9 cellular contexts compared by ENCODE assay signal in genomic region chr7:27346531-27347260, GRCh38.
DNase-seq lines count a peak whose midpoint lies in the region; ATAC-seq and TF ChIP-seq lines count a peak whose summit lies in the region.
"Had no signal": no experiment of that assay in that cellular context is flagged by ENCODE, and none has a peak within 500 bp of the region (broad histone marks: within the 10 kb centered on the region; RNA-seq: fewer than 3 reads in every experiment).

No MANE protein-coding gene starts in this region.

- H3K4me3 ChIP-seq in LNCaP clone FGC (ENCODE audit: low read depth, low read length) (peak overlapping the region; percentile 41), cardiac fibroblast (replicated peaks in 1 of 2; ENCODE audit: low read depth in 2 of 2, low read length in 2 of 2) (no peak overlapping the region)

- peak overlapping the region; percentile 73; the same call in 1 of the 2 replicates for H3K27ac ChIP-seq in C4-2B

- TF ChIP-seq POLR2A in erythroblast (IDR thresholded peaks at IDR 0.05; ENCODE audit: low read length): no peak

- peak; percentile 99 for DNase-seq in LNCaP clone FGC (ENCODE audit: low read depth)
- DNase-seq in cardiac fibroblast (ENCODE audit: low read depth in 2 of 2): peak; percentile 49 to 85
- peak; percentile 23 for DNase-seq in myocyte (ENCODE audit: low read depth)
- no peak for DNase-seq in erythroblast (lab: John Stamatoyannopoulos, UW)
- no peak for DNase-seq in NCI-H2227 treated with DMSO at 0.1 percent for 48 hours (lab: John Stamatoyannopoulos, UW)
- DNase-seq: activated naive CD8-positive, alpha-beta T cell treated with anti-CD3 and anti-CD28 coated beads, Interleukin-2, amount 10 ng/mL, durations not matched to agents 7 days and 5 days had no signal

- ATAC-seq in GM21717 (IDR thresholded peaks at IDR 0.05; ENCODE audit: unreplicated experiment) (no peak), GM18870 (IDR thresholded peaks at IDR 0.05; ENCODE audit: unreplicated experiment) (no peak)

- TF ChIP-seq CTCF in C4-2B (conservative IDR thresholded peaks at IDR 0.05) (no peak), LNCaP clone FGC (IDR thresholded peaks at IDR 0.05; ENCODE audit: control insufficient read depth, extremely low read depth, insufficient read depth) (no peak), cardiac fibroblast (IDR thresholded peaks at IDR 0.05; ENCODE audit: low read depth, low read length) (no peak)

Comparison
In these comparisons a context has a peak if more than half of its experiments do, and no peak if none do; other contexts are left out.
1. DNase-seq: peak in LNCaP clone FGC (single experiment), cardiac fibroblast (2 of 2) and myocyte (single experiment); none in erythroblast (0 of 2) and NCI-H2227 treated with DMSO at 0.1 percent for 48 hours (single experiment).